ENCODE assay signal across 9 cellular contexts in genomic region chr16:9094008-9094846, GRCh38. TPM values are rescaled to one million over a fixed set of nuclear protein-coding genes. Genes with fewer than 3 reads are reported as not detected.
A peak's percentile ranks its signal among the peaks of the same experiment; 100 is the strongest.
DNase-seq lines count a peak whose midpoint lies in the region; ATAC-seq and TF ChIP-seq lines count a peak whose summit lies in the region.
"Had no signal": no experiment of that assay in that cellular context is flagged by ENCODE, and none has a peak within 500 bp of the region (broad histone marks: within the 10 kb centered on the region; RNA-seq: fewer than 3 reads in every experiment).

No MANE protein-coding gene starts in this region.

- POLR2A ChIA-PET in AG04450 (lab: Yijun Ruan, JAX), result interaction anchor here (1.0 kb wide), 1 partner anchor 47 kb away, joined by 10 read pairs; no protein-coding TSS in a partner anchor

- H3K4me2 ChIP-seq in KMS-11, result peak overlapping the region; percentile 81
- H3K4me2 ChIP-seq in mammary epithelial cell (ENCODE audit: insufficient read depth, low read depth, low read length), result peak overlapping the region; percentile 88

- ATAC-seq in GM18517 (IDR thresholded peaks at IDR 0.05; ENCODE audit: unreplicated experiment) (no peak), GM21381 (IDR thresholded peaks at IDR 0.05; ENCODE audit: unreplicated experiment) (no peak)

- DNase-seq in AG04450 (ENCODE audit: low read depth, low spot score), result no peak
- peak; percentile 23 for DNase-seq in mammary epithelial cell
- no peak for DNase-seq in lower leg skin (ENCODE audit: low spot score in 2 of 2)
- DNase-seq in NCI-H2107 (lab: John Stamatoyannopoulos, UW), result no peak
- DNase-seq: NCI-H526 treated with DMSO at 0.1 percent for 48 hours had no signal

- H3K36me3 ChIP-seq in KMS-11 (ENCODE audit: insufficient read depth) (peaks cover 23% of the 10 kb centered on the region; the same call in 1 of the 2 replicates), mammary epithelial cell (ENCODE audit: insufficient read depth, low read length) (peaks cover 28% of the 10 kb centered on the region), mucosa of rectum (ENCODE audit: control insufficient read depth in 2 of 2, insufficient read depth in 2 of 2, low read length in 2 of 2) (peaks cover 12 to 14% of the 10 kb centered on the region in 2 donors)

- dilution Hi-C loops in mammary epithelial cell (cut with HindIII; ENCODE audit: low sequenced_read_pairs), result no loop called here

- in situ Hi-C loops in mammary epithelial cell (cut with MboI; ENCODE audit: low sequenced_read_pairs in 2 of 2), result no loop called here

- BruUV-seq in mammary epithelial cell (replicated peaks; lab: Mats Ljungman, UMichigan), result no TSS peak

- H2AFZ ChIP-seq in KMS-11 (ENCODE audit: low read depth) (no peak overlapping the region), mammary epithelial cell (ENCODE audit: low read depth, low read length) (no peak overlapping the region)

- 27% methylated on average over 8 of the region's 8 CpGs for WGBS in mammary epithelial cell (ENCODE audit: low coverage, missing lambda C conversion rate)
- 21 to 25% methylated on average over 8 of the region's 8 CpGs for WGBS in lower leg skin, 2 donors

- peak overlapping the region; percentile 96 for H3K4me3 ChIP-seq in AG04450 (ENCODE audit: low read depth, low read length)
- H3K4me3 ChIP-seq in KMS-11 (IDR thresholded peaks at IDR 0.05; ENCODE audit: insufficient read depth, low read depth, low read length), result no peak overlapping the region
- peak overlapping the region; percentile 67 to 86 (median 82) for H3K4me3 ChIP-seq in mammary epithelial cell (replicated peaks in 1 of 3; ENCODE audit: insufficient read depth in 1 of 3, low read depth in 2 of 3, low read length in 3 of 3)
- peak overlapping the region; percentile 47 to 91 for H3K4me3 ChIP-seq in mucosa of rectum (ENCODE audit: low read length in 2 of 2)
- H3K4me3 ChIP-seq in lower leg skin (ENCODE audit: low read depth, poor library complexity, severe bottlenecking), result no peak overlapping the region

- no peak overlapping the region for H3K27ac ChIP-seq in AG04450 (ENCODE audit: low read depth, low read length)
- peak overlapping the region; percentile 3; the same call in 1 of the 2 replicates for H3K27ac ChIP-seq in KMS-11
- H3K27ac ChIP-seq in mammary epithelial cell (ENCODE audit: insufficient read depth, low read depth, low read length), result peak overlapping the region; percentile 72
- H3K27ac ChIP-seq in mucosa of rectum (ENCODE audit: low read depth in 2 of 2, low read length in 2 of 2), result no peak overlapping the region

- intact Hi-C loops in mammary epithelial cell (cut with micrococcal nuclease) (loop anchor here (10.0 kb wide), 1 partner anchor 129 kb away; the partner anchor contains the start of gene USP7), lower leg skin (cut with DNase I; ENCODE audit: low total_unique reads) (no loop called here)

- H3K4me1 ChIP-seq in KMS-11 (ENCODE audit: low read depth, poor library complexity, severe bottlenecking) (peaks cover 56% of the 10 kb centered on the region), mammary epithelial cell (ENCODE audit: insufficient read depth, low read length) (peaks cover 45% of the 10 kb centered on the region), mucosa of rectum (ENCODE audit: control insufficient read depth in 2 of 2, insufficient read depth in 2 of 2, low read length in 2 of 2) (peaks cover 43 to 55% of the 10 kb centered on the region in 2 donors)

- CTCF ChIA-PET in AG04450 (lab: Charles Lee), result no interaction called here
- CTCF ChIA-PET in mammary epithelial cell (lab: Charles Lee; ENCODE audit: low non-redundant PET), result no interaction called here

- H4K20me1 ChIP-seq in KMS-11 (ENCODE audit: insufficient read depth) (peaks cover 63% of the 10 kb centered on the region), mammary epithelial cell (ENCODE audit: insufficient read depth, low read length) (peaks cover 42% of the 10 kb centered on the region)

- H3K79me2 ChIP-seq in KMS-11 (ENCODE audit: insufficient read depth, low read depth) (peaks cover 73% of the 10 kb centered on the region), mammary epithelial cell (ENCODE audit: insufficient read depth, low read length) (peaks cover 78% of the 10 kb centered on the region)

- no peaks in the 10 kb centered on the region for H3K27me3 ChIP-seq in AG04450 (ENCODE audit: control insufficient read depth, insufficient read depth, low read length)
- H3K27me3 ChIP-seq in KMS-11 (ENCODE audit: insufficient read depth, low read depth), result no peaks in the 10 kb centered on the region
- no peaks in the 10 kb centered on the region for H3K27me3 ChIP-seq in mammary epithelial cell (ENCODE audit: insufficient read depth, low read length)
- H3K27me3 ChIP-seq in mucosa of rectum (ENCODE audit: control insufficient read depth in 2 of 2, insufficient read depth in 2 of 2, low read length in 2 of 2), result no peaks in the 10 kb centered on the region

- H3K9me3 ChIP-seq in AG04450 (ENCODE audit: control insufficient read depth, insufficient read depth, low read length) (no peaks in the 10 kb centered on the region; the same call in 1 of the 2 replicates), mammary epithelial cell (replicated peaks; ENCODE audit: insufficient read depth, low read length) (no peaks in the 10 kb centered on the region), mucosa of rectum (ENCODE audit: control insufficient read depth in 2 of 2, low read length in 2 of 2) (no peaks in the 10 kb centered on the region)

- H3K9ac ChIP-seq in KMS-11, result peak overlapping the region; percentile 96; the same call in 1 of the 2 replicates
- peak overlapping the region; percentile 66 for H3K9ac ChIP-seq in mammary epithelial cell (ENCODE audit: insufficient read depth, low read length)
- H3K9ac ChIP-seq in mucosa of rectum (ENCODE audit: low read depth in 1 of 2, low read length in 2 of 2), result peak overlapping the region; percentile 7 to 39

- no peak for TF ChIP-seq CTCF in AG04450 (IDR thresholded peaks at IDR 0.05; ENCODE audit: low read depth, low read length)
- TF ChIP-seq CTCF in KMS-11 (conservative IDR thresholded peaks at IDR 0.05; ENCODE audit: low read depth, low read length), result no peak
- no peak for TF ChIP-seq CTCF in mammary epithelial cell (conservative IDR thresholded peaks at IDR 0.05 in 1 of 2, IDR thresholded peaks at IDR 0.05 in 1 of 2; ENCODE audit: extremely low read depth in 1 of 2, insufficient read depth in 1 of 2, low read depth in 1 of 2, low read length in 2 of 2)
- TF ChIP-seq CTCF in lower leg skin (IDR thresholded peaks at IDR 0.05), result no peak

- no peak for TF ChIP-seq POLR2A in lower leg skin (IDR thresholded peaks at IDR 0.05)

RNA-seq across cellular contexts. Expression of gene HAPSTR1, which starts 2.8 kb away (rescaled TPM):
- 38.1 and 40.3 TPM in 2 replicates for polyA plus RNA-seq in AG04450 (2011; rRNA removed)
- polyA minus RNA-seq in AG04450 (2011; rRNA and poly(A)+ RNA removed), result 52.5 and 69.7 TPM in 2 replicates
- 100 to 1,000 TPM in 1 of 2 donors, 10 to 100 TPM in 1; 92.6 to 124 TPM for total RNA-seq in mammary epithelial cell
- 21.6 TPM for polyA plus RNA-seq in mammary epithelial cell
- polyA minus RNA-seq in mammary epithelial cell, result 84.4 TPM
- total RNA-seq in lower leg skin, result 10 to 100 TPM; 39.1 to 53.1 (median 47.1) TPM

Comparison
In these comparisons a context has a peak if more than half of its experiments do, and no peak if none do; other contexts are left out.
1. H3K27ac ChIP-seq: peak in KMS-11 (single experiment) and mammary epithelial cell (single experiment); none in AG04450 (single experiment) and mucosa of rectum (0 of 2).
2. H3K4me3 ChIP-seq: peak in AG04450 (single experiment), mammary epithelial cell (3 of 3) and mucosa of rectum (2 of 2); none in KMS-11 (single experiment) and lower leg skin (single experiment).
3. H3K9ac ChIP-seq: peak in every context shown above with its lines; median percentile 96 in KMS-11; 66 in mammary epithelial cell; 23 in mucosa of rectum.